In the genomic region with DNA sequence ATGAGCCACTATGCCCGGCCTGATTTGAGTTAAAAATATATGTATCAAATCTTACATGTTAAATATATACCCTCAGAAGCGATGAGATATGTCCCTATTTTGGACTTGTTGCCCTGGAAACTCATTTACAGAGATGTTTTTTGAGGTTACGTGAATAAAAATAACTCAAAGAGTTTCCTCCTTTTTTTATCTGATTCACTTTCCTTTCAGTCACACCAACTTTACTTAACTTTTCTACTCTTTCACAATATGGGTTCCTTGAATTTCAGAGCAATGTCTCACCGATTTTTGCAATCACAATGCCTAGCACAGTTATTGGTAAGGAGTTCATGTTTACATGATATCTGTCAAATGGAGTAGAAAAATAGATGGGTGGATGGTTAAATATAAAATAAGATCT, we compare ENCODE assay signal across 21 cellular contexts. TPM values are rescaled to one million over a fixed set of nuclear protein-coding genes. Genes with fewer than 3 reads are reported as not detected.
DNase-seq lines count a peak whose midpoint lies in the region; ATAC-seq and TF ChIP-seq lines count a peak whose summit lies in the region.
"Had no signal": no experiment of that assay in that cellular context is flagged by ENCODE, and none has a peak within 500 bp of the region (broad histone marks: within the 10 kb centered on the region; RNA-seq: fewer than 3 reads in every experiment).

No MANE protein-coding gene starts in this region.

- H3K27ac Mint-ChIP-seq in stimulated activated memory B cell treated with anti-CD40 and anti-IgM and Interleukin-4, amounts not matched to agents 10 μg/mL and 1 μg/mL and 100 μg/mL, for 72 hours = no peak overlapping the region
- H3K27ac Mint-ChIP-seq: activated naive CD8-positive, alpha-beta T cell treated with anti-CD3 and anti-CD28 coated beads, Interleukin-2, amount 50 U/mL, for 24 hours; activated T-helper 1 cell treated with anti-CD3 and anti-CD28 coated beads, Interleukin-12 subunit alpha, Interleukin-12 subunit beta, Interleukin-2, Interleukin-4 antibody, amounts not matched to agents 30 ng/mL and 10 ng/mL and 1 ng/mL, durations not matched to agents 14 hours and 24 hours and 36 hours; nephron progenitor cell had no signal

- DNase-seq in GM04503 (ENCODE audit: low read depth) = peak; percentile 31
- DNase-seq in NCI-H226 = peak; percentile 7
- peak; percentile 27 for DNase-seq in adipocyte (ENCODE audit: low read depth)
- DNase-seq in putamen (ENCODE audit: low spot score) = peak; percentile 37
- no peak for DNase-seq in stimulated activated CD4-positive, alpha-beta T cell treated with anti-CD3 and anti-CD28 coated beads, Interleukin-4, amount 100 ng/mL, for 24 hours
- no peak for DNase-seq in WERI-Rb-1
- no peak for DNase-seq in left ventricle myocardium inferior
- DNase-seq: activated CD4-positive, alpha-beta T cell treated with anti-CD3 and anti-CD28 coated beads, Interleukin-2, amount 50 U/mL, for 48 hours; activated naive CD8-positive, alpha-beta T cell treated with anti-CD3 and anti-CD28 coated beads, Interleukin-2, amount 50 U/mL, for 24 hours; DND-41; effector memory CD8-positive, alpha-beta T cell; NCI-H1417; NCI-H2227 treated with DMSO at 0.1 percent for 48 hours; nephron progenitor cell; substantia nigra had no signal

- H3K4me1 Mint-ChIP-seq in stimulated activated memory B cell treated with anti-CD40 and anti-IgM and Interleukin-4, amounts not matched to agents 10 μg/mL and 1 μg/mL and 100 μg/mL, for 72 hours = peaks cover 20% of the 10 kb centered on the region
- H3K4me1 Mint-ChIP-seq: nephron progenitor cell had no signal

- no peak for TF ChIP-seq CTCF in WERI-Rb-1 (IDR thresholded peaks at IDR 0.05; ENCODE audit: low read depth, low read length)
- no peak for TF ChIP-seq CTCF in left ventricle myocardium inferior (IDR thresholded peaks at IDR 0.05; ENCODE audit: borderline replicate concordance)

- no peak overlapping the region for H3K4me3 Mint-ChIP-seq in stimulated activated memory B cell treated with anti-CD40 and anti-IgM and Interleukin-4, amounts not matched to agents 10 μg/mL and 1 μg/mL and 100 μg/mL, for 72 hours
- H3K4me3 Mint-ChIP-seq: activated naive CD8-positive, alpha-beta T cell treated with anti-CD3 and anti-CD28 coated beads, Interleukin-2, amount 50 U/mL, for 24 hours; activated T-helper 1 cell treated with anti-CD3 and anti-CD28 coated beads, Interleukin-12 subunit alpha, Interleukin-12 subunit beta, Interleukin-2, Interleukin-4 antibody, amounts not matched to agents 30 ng/mL and 10 ng/mL and 1 ng/mL, durations not matched to agents 14 hours and 24 hours and 36 hours; effector memory CD8-positive, alpha-beta T cell; nephron progenitor cell had no signal

- H3K4me3 ChIP-seq in adipocyte (ENCODE audit: low read length) (no peak overlapping the region), WERI-Rb-1 (ENCODE audit: low read depth, low read length) (no peak overlapping the region), left ventricle myocardium inferior (no peak overlapping the region)
- H3K4me3 ChIP-seq: right atrium auricular region had no signal

- ATAC-seq in stimulated activated memory B cell treated with anti-CD40 and anti-IgM and Interleukin-4, amounts not matched to agents 10 μg/mL and 1 μg/mL and 100 μg/mL, for 72 hours = no peak
- ATAC-seq: activated naive CD8-positive, alpha-beta T cell treated with anti-CD3 and anti-CD28 coated beads, Interleukin-2, amount 50 U/mL, for 24 hours; effector memory CD8-positive, alpha-beta T cell; foreskin keratinocyte had no signal

- no peaks in the 10 kb centered on the region for H3K9me3 Mint-ChIP-seq in stimulated activated memory B cell treated with anti-CD40 and anti-IgM and Interleukin-4, amounts not matched to agents 10 μg/mL and 1 μg/mL and 100 μg/mL, for 72 hours
- H3K9me3 Mint-ChIP-seq: activated naive CD8-positive, alpha-beta T cell treated with anti-CD3 and anti-CD28 coated beads, Interleukin-2, amount 50 U/mL, for 24 hours; activated T-helper 1 cell treated with anti-CD3 and anti-CD28 coated beads, Interleukin-12 subunit alpha, Interleukin-12 subunit beta, Interleukin-2, Interleukin-4 antibody, amounts not matched to agents 30 ng/mL and 10 ng/mL and 1 ng/mL, durations not matched to agents 14 hours and 24 hours and 36 hours; effector memory CD8-positive, alpha-beta T cell had no signal

- intact Hi-C loops in left ventricle myocardium inferior (cut with micrococcal nuclease) = no loop called here

- H3K27ac ChIP-seq in WERI-Rb-1 = no peak overlapping the region
- no peak overlapping the region for H3K27ac ChIP-seq in left ventricle myocardium inferior (replicated peaks)
- H3K27ac ChIP-seq: C4-2B, foreskin keratinocyte, right atrium auricular region had no signal

- H3K9me3 ChIP-seq in adipocyte (ENCODE audit: control insufficient read depth, low read length) = no peaks in the 10 kb centered on the region
- H3K9me3 ChIP-seq in WERI-Rb-1 (ENCODE audit: severe bottlenecking) = no peaks in the 10 kb centered on the region
- H3K9me3 ChIP-seq in left ventricle myocardium inferior (replicated peaks) = no peaks in the 10 kb centered on the region
- H3K9me3 ChIP-seq: right atrium auricular region had no signal

- no peaks in the 10 kb centered on the region for H3K36me3 Mint-ChIP-seq in stimulated activated memory B cell treated with anti-CD40 and anti-IgM and Interleukin-4, amounts not matched to agents 10 μg/mL and 1 μg/mL and 100 μg/mL, for 72 hours

- peaks cover 3% of the 10 kb centered on the region for H3K4me1 ChIP-seq in adipocyte (ENCODE audit: control insufficient read depth, insufficient read depth, low read length)
- H3K4me1 ChIP-seq in left ventricle myocardium inferior = no peaks in the 10 kb centered on the region
- H3K4me1 ChIP-seq: foreskin keratinocyte, right atrium auricular region had no signal

- H3K27me3 ChIP-seq in adipocyte (replicated peaks; ENCODE audit: control insufficient read depth, insufficient read depth, low read length) (no peaks in the 10 kb centered on the region), WERI-Rb-1 (ENCODE audit: insufficient read depth, low read depth, severe bottlenecking) (peaks cover 83% of the 10 kb centered on the region), left ventricle myocardium inferior (ENCODE audit: low read depth) (peaks cover 14% of the 10 kb centered on the region)
- H3K27me3 ChIP-seq: foreskin keratinocyte, right atrium auricular region had no signal

- no peak overlapping the region for H3K9ac ChIP-seq in adipocyte (ENCODE audit: low read length)

- H3K36me3 ChIP-seq in adipocyte (ENCODE audit: control insufficient read depth, insufficient read depth, low read length, severe bottlenecking) (no peaks in the 10 kb centered on the region), WERI-Rb-1 (no peaks in the 10 kb centered on the region), left ventricle myocardium inferior (no peaks in the 10 kb centered on the region)
- H3K36me3 ChIP-seq: right atrium auricular region had no signal

- H3K27me3 Mint-ChIP-seq in stimulated activated memory B cell treated with anti-CD40 and anti-IgM and Interleukin-4, amounts not matched to agents 10 μg/mL and 1 μg/mL and 100 μg/mL, for 72 hours = no peaks in the 10 kb centered on the region
- H3K27me3 Mint-ChIP-seq: activated naive CD8-positive, alpha-beta T cell treated with anti-CD3 and anti-CD28 coated beads, Interleukin-2, amount 50 U/mL, for 24 hours had no signal

RNA-seq across cellular contexts. Expression of a gene that starts 2.3 kb away (rescaled TPM):
- not detected for total RNA-seq in left ventricle myocardium inferior
- total RNA-seq: activated T-helper 1 cell treated with anti-CD3 and anti-CD28 coated beads, Interleukin-12 subunit alpha, Interleukin-12 subunit beta, Interleukin-2, Interleukin-4 antibody, amounts not matched to agents 30 ng/mL and 10 ng/mL and 1 ng/mL, durations not matched to agents 14 hours and 24 hours and 36 hours; foreskin keratinocyte; lung microvascular endothelial cell; right atrium auricular region had no signal

RNA-seq across cellular contexts. Expression of a gene that starts 36.1 kb away (rescaled TPM):
- not detected for total RNA-seq in left ventricle myocardium inferior
- total RNA-seq: activated T-helper 1 cell treated with anti-CD3 and anti-CD28 coated beads, Interleukin-12 subunit alpha, Interleukin-12 subunit beta, Interleukin-2, Interleukin-4 antibody, amounts not matched to agents 30 ng/mL and 10 ng/mL and 1 ng/mL, durations not matched to agents 14 hours and 24 hours and 36 hours; foreskin keratinocyte; lung microvascular endothelial cell; right atrium auricular region had no signal

RNA-seq across cellular contexts. Expression of a gene that starts 57.7 kb away (rescaled TPM):
- total RNA-seq in left ventricle myocardium inferior = not detected
- total RNA-seq: activated T-helper 1 cell treated with anti-CD3 and anti-CD28 coated beads, Interleukin-12 subunit alpha, Interleukin-12 subunit beta, Interleukin-2, Interleukin-4 antibody, amounts not matched to agents 30 ng/mL and 10 ng/mL and 1 ng/mL, durations not matched to agents 14 hours and 24 hours and 36 hours; foreskin keratinocyte; lung microvascular endothelial cell; right atrium auricular region had no signal

Comparison
In these comparisons a context has a peak if more than half of its experiments do, and no peak if none do; other contexts are left out.
1. DNase-seq: peak in GM04503 (single experiment), NCI-H226 (single experiment), adipocyte (single experiment) and putamen (single experiment); none in stimulated activated CD4-positive, alpha-beta T cell treated with anti-CD3 and anti-CD28 coated beads, Interleukin-4, amount 100 ng/mL, for 24 hours (single experiment), WERI-Rb-1 (single experiment) and left ventricle myocardium inferior (single experiment).